In the genomic region with DNA sequence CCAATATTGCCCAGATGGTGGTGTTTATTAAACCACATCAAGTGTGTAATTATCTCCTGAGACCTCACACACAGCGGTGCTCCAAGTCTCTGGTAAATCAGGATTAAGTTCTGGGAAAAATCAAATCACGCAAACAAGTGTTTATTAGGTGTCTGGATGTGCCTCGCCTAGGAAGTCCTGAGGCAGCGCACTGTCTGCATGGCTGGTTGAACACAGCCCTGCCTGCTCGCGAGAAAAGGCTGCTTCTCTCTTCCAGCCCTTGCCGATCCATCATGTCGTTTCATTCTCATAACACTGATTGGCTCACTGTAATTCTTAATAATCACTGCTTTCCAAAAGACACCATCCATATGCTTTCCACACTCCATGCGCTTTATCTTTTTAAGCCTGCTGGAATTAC, we compare ENCODE assay signal across 17 cellular contexts.
DNase-seq lines count a peak whose midpoint lies in the region; ATAC-seq and TF ChIP-seq lines count a peak whose summit lies in the region.
"Had no signal": no experiment of that assay in that cellular context is flagged by ENCODE, and none has a peak within 500 bp of the region (broad histone marks: within the 10 kb centered on the region; RNA-seq: fewer than 3 reads in every experiment).

No MANE protein-coding gene starts in this region.

- H3K9me3 ChIP-seq in right atrium auricular region, result no peaks in the 10 kb centered on the region
- H3K9me3 ChIP-seq: BE2C had no signal

- H3K27me3 ChIP-seq in right atrium auricular region, result no peaks in the 10 kb centered on the region
- H3K27me3 ChIP-seq: BE2C had no signal

- no peak overlapping the region for H3K4me3 ChIP-seq in right atrium auricular region
- H3K4me3 ChIP-seq: GM23338 had no signal

- DNase-seq in right atrium auricular region (ENCODE audit: low spot score) (no peak), Right ventricle myocardium superior (no peak), NCI-H524 (lab: John Stamatoyannopoulos, UW) (peak; percentile 82 to 88), NCI-H82 (lab: John Stamatoyannopoulos, UW) (peak; percentile 55), left kidney (ENCODE audit: low read depth, low spot score) (peak; percentile 29)
- DNase-seq: ACHN; BE2C; CD4-positive, alpha-beta T cell; DMS 273 treated with DMSO at 0.1 percent for 48 hours; DMS53; DND-41; HCEC 1CT had no signal

- no peaks in the 10 kb centered on the region for H3K36me3 ChIP-seq in right atrium auricular region
- H3K36me3 ChIP-seq: BE2C had no signal

- intact Hi-C loops in Right ventricle myocardium superior (cut with DNase I), result no loop called here

- ATAC-seq in Right ventricle myocardium superior (ENCODE audit: poor library complexity), result no peak
- no peak for ATAC-seq in HG03460 (IDR thresholded peaks at IDR 0.05; ENCODE audit: unreplicated experiment)
- ATAC-seq in GM18505 (IDR thresholded peaks at IDR 0.05; ENCODE audit: unreplicated experiment), result no peak
- ATAC-seq: GM23338 had no signal

- peaks cover 0 to 29% of the 10 kb centered on the region in 2 donors for H3K4me1 ChIP-seq in right atrium auricular region
- H3K4me1 ChIP-seq: BE2C had no signal

- TF ChIP-seq CTCF in right atrium auricular region (IDR thresholded peaks at IDR 0.05), result no peak

- TF ChIP-seq POLR2A in GM18505 (IDR thresholded peaks at IDR 0.05; ENCODE audit: borderline replicate concordance, extremely low read depth, insufficient read depth, insufficient read length), result no peak

- H3K27ac ChIP-seq in right atrium auricular region, result peak overlapping the region; percentile 39 to 57
- H3K27ac ChIP-seq: C4-2B, HL-60 had no signal

Comparison
In these comparisons a context has a peak if more than half of its experiments do, and no peak if none do; other contexts are left out.
1. DNase-seq: peak in NCI-H524 (2 of 2), NCI-H82 (single experiment) and left kidney (single experiment); none in right atrium auricular region (single experiment) and Right ventricle myocardium superior (single experiment).